9 cellular contexts compared by ENCODE assay signal in genomic region chr14:24483604-24484252, GRCh38. TPM values are rescaled to one million over a fixed set of nuclear protein-coding genes. Genes with fewer than 3 reads are reported as not detected.
DNase-seq lines count a peak whose midpoint lies in the region; ATAC-seq lines count a peak whose summit lies in the region.
"Had no signal": no experiment of that assay in that cellular context is flagged by ENCODE, and none has a peak within 500 bp of the region (broad histone marks: within the 10 kb centered on the region; RNA-seq: fewer than 3 reads in every experiment).

No MANE protein-coding gene starts in this region.

- POLR2A ChIA-PET in T-cell (lab: Charles Lee): no interaction called here

- H3K27me3 Mint-ChIP-seq in T-cell: no peaks in the 10 kb centered on the region
- H3K27me3 Mint-ChIP-seq in memory B cell: no peaks in the 10 kb centered on the region

- H3K4me3 Mint-ChIP-seq in T-cell (peak overlapping the region in 1 of 3 donors; percentile 52), memory B cell (no peak overlapping the region)

- CTCF ChIA-PET in T-cell (lab: Charles Lee): interaction anchor here in 1 of 2 donors (0.7 to 1.0 kb wide), 3 partner anchors 150 to 197 kb away, joined by 3 to 4 read pairs (median 3); partner anchors contain the start of gene GZMB

- no peaks in the 10 kb centered on the region for H3K36me3 Mint-ChIP-seq in T-cell
- no peaks in the 10 kb centered on the region for H3K36me3 Mint-ChIP-seq in memory B cell

- DNase-seq in GDM1 (lab: John Stamatoyannopoulos, UW): peak; percentile 71
- DNase-seq in T-cell: no peak
- no peak for DNase-seq in memory B cell (ENCODE audit: low spot score in 2 of 2)
- no peak for DNase-seq in dedifferentiated amniotic fluid mesenchymal stem cell (ENCODE audit: extremely low spot score)
- DNase-seq in NCI-H748 treated with DMSO at 0.1 percent for 48 hours (lab: John Stamatoyannopoulos, UW): no peak
- DNase-seq in NCI-H510A (lab: John Stamatoyannopoulos, UW): no peak
- no peak for DNase-seq in HT-29 (ENCODE audit: low spot score)
- DNase-seq: retina had no signal

- H3K27ac Mint-ChIP-seq in T-cell (peak overlapping the region; percentile 75 to 77), memory B cell (peak overlapping the region; percentile 53)

- H3K9me3 Mint-ChIP-seq in T-cell (no peaks in the 10 kb centered on the region), memory B cell (no peaks in the 10 kb centered on the region)

- peak; percentile 59 for ATAC-seq in HG02884 (IDR thresholded peaks at IDR 0.05; ENCODE audit: unreplicated experiment)
- peak; percentile 70 to 89 (median 76) for ATAC-seq in T-cell (replicated peaks in 1 of 4)
- ATAC-seq in memory B cell (ENCODE audit: low read depth): peak; percentile 64

- H3K4me1 Mint-ChIP-seq in T-cell: peaks cover 20 to 30% (median 24%) of the 10 kb centered on the region in 3 donors
- peaks cover 17% of the 10 kb centered on the region for H3K4me1 Mint-ChIP-seq in memory B cell

RNA-seq across cellular contexts. Expression of gene CMA1, which starts 24.3 kb away (rescaled TPM):
- total RNA-seq in T-cell: not detected
- not detected in 2 replicates for total RNA-seq in HT-29 (2014; rRNA removed; shearing (Covaris generic))

RNA-seq across cellular contexts. Expression of gene SDR39U1, which starts 41.2 kb away (rescaled TPM):
- total RNA-seq in T-cell: 100 to 1,000 TPM in 3 of 5 donors, 10 to 100 TPM in 2; 79.6 to 154 (median 109) TPM
- 25.5 and 32.6 TPM in 2 replicates for total RNA-seq in HT-29 (2014; rRNA removed; shearing (Covaris generic))

RNA-seq across cellular contexts. Expression of gene KHNYN, which starts 54.0 kb away (rescaled TPM):
- total RNA-seq in T-cell: 100 to 1,000 TPM; 126 to 166 (median 146) TPM
- 60.6 and 72.2 TPM in 2 replicates for total RNA-seq in HT-29 (2014; rRNA removed; shearing (Covaris generic))

RNA-seq across cellular contexts. Expression of gene CBLN3, which starts 54.3 kb away (rescaled TPM):
- 10 to 100 TPM in 1 of 5 donors, 1 to 10 TPM in 4; 3.9 to 13.5 (median 5.0) TPM for total RNA-seq in T-cell
- total RNA-seq in HT-29 (2014; rRNA removed; shearing (Covaris generic)): 0.70 and 2.5 TPM in 2 replicates
